3 cellular contexts compared by ENCODE assay signal in the genomic region with DNA sequence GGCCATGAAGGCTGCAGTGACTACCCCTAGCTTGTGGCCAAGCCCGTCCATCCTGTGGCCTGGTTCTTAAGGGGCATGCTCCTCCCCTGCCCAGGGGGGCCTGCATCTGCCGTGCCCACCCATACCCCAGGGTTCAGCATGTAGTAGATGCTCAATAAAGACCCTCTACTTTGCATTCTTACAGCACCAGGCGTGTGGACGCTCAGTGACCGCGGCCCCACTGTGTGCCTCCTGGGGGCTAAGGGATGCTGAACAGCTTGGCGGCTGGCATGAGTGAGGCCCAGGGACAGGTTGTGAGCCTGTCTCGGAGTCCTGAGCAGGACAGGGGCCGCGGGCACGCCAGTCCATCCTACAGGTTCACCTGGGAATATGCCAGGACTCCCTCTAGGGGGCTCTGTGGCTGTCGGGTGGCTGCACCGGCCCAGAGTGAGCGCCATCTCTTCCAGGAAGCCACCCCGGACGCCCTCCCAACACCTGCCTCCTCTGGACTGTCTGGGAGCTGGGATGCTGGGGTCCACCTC.
TF ChIP-seq lines count a peak whose summit lies in the region.

No MANE protein-coding gene starts in this region.

TF ChIP-seq in SK-N-SH treated with all-trans-retinoic acid at 6 μM for 48 hours, 23 proteins besides CTCF, POLR2A, EP300 and RAD21 (continues in another document):
- TF ChIP-seq SNAI2 (CRISPR knock-in tag; IDR thresholded peaks at IDR 0.05): no peak
- TF ChIP-seq GLIS3 (CRISPR knock-in tag; IDR thresholded peaks at IDR 0.05): no peak
- TF ChIP-seq ZFP30 (CRISPR knock-in tag; IDR thresholded peaks at IDR 0.05): no peak
- TF ChIP-seq BACH2 (CRISPR knock-in tag; IDR thresholded peaks at IDR 0.05; ENCODE audit: borderline replicate concordance): no peak
- TF ChIP-seq, protein P1, sequence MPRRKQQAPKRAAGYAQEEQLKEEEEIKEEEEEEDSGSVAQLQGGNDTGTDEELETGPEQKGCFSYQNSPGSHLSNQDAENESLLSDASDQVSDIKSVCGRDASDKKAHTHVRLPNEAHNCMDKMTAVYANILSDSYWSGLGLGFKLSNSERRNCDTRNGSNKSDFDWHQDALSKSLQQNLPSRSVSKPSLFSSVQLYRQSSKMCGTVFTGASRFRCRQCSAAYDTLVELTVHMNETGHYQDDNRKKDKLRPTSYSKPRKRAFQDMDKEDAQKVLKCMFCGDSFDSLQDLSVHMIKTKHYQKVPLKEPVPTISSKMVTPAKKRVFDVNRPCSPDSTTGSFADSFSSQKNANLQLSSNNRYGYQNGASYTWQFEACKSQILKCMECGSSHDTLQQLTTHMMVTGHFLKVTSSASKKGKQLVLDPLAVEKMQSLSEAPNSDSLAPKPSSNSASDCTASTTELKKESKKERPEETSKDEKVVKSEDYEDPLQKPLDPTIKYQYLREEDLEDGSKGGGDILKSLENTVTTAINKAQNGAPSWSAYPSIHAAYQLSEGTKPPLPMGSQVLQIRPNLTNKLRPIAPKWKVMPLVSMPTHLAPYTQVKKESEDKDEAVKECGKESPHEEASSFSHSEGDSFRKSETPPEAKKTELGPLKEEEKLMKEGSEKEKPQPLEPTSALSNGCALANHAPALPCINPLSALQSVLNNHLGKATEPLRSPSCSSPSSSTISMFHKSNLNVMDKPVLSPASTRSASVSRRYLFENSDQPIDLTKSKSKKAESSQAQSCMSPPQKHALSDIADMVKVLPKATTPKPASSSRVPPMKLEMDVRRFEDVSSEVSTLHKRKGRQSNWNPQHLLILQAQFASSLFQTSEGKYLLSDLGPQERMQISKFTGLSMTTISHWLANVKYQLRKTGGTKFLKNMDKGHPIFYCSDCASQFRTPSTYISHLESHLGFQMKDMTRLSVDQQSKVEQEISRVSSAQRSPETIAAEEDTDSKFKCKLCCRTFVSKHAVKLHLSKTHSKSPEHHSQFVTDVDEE (CRISPR knock-in tag; IDR thresholded peaks at IDR 0.05): no peak
- no peak for TF ChIP-seq ZNF8 (CRISPR knock-in tag; IDR thresholded peaks at IDR 0.05)
- TF ChIP-seq PPARA (CRISPR knock-in tag; IDR thresholded peaks at IDR 0.05; ENCODE audit: borderline replicate concordance): no peak
- TF ChIP-seq, protein P2, sequence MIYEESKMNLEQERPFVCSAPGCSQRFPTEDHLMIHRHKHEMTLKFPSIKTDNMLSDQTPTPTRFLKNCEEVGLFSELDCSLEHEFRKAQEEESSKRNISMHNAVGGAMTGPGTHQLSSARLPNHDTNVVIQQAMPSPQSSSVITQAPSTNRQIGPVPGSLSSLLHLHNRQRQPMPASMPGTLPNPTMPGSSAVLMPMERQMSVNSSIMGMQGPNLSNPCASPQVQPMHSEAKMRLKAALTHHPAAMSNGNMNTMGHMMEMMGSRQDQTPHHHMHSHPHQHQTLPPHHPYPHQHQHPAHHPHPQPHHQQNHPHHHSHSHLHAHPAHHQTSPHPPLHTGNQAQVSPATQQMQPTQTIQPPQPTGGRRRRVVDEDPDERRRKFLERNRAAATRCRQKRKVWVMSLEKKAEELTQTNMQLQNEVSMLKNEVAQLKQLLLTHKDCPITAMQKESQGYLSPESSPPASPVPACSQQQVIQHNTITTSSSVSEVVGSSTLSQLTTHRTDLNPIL (CRISPR knock-in tag; IDR thresholded peaks at IDR 0.05; ENCODE audit: low read depth): no peak
- TF ChIP-seq ZC3H10 (CRISPR knock-in tag; IDR thresholded peaks at IDR 0.05): no peak
- TF ChIP-seq ZFP3 (CRISPR knock-in tag; IDR thresholded peaks at IDR 0.05): no peak
- TF ChIP-seq OSR1 (CRISPR knock-in tag; IDR thresholded peaks at IDR 0.05): no peak
- TF ChIP-seq ISL1 (CRISPR knock-in tag; IDR thresholded peaks at IDR 0.05): no peak
- TF ChIP-seq ZNF70 (CRISPR knock-in tag; IDR thresholded peaks at IDR 0.05): no peak
- TF ChIP-seq TCF4 (CRISPR knock-in tag; IDR thresholded peaks at IDR 0.05; ENCODE audit: borderline replicate concordance): no peak

TF ChIP-seq in SK-N-SH, 30 proteins besides CTCF, POLR2A, EP300 and RAD21 (continues in another document):
- TF ChIP-seq JUND (IDR thresholded peaks at IDR 0.05): no peak
- no peak for TF ChIP-seq MXI1 (IDR thresholded peaks at IDR 0.05; ENCODE audit: low read depth, low read length)
- TF ChIP-seq SIN3A (IDR thresholded peaks at IDR 0.05; ENCODE audit: borderline replicate concordance, low read depth, low read length): no peak
- TF ChIP-seq FOSL2 (IDR thresholded peaks at IDR 0.05; ENCODE audit: borderline replicate concordance, low read depth): no peak
- TF ChIP-seq YY1 (IDR thresholded peaks at IDR 0.05; ENCODE audit: low read depth): no peak
- TF ChIP-seq, protein P3, sequence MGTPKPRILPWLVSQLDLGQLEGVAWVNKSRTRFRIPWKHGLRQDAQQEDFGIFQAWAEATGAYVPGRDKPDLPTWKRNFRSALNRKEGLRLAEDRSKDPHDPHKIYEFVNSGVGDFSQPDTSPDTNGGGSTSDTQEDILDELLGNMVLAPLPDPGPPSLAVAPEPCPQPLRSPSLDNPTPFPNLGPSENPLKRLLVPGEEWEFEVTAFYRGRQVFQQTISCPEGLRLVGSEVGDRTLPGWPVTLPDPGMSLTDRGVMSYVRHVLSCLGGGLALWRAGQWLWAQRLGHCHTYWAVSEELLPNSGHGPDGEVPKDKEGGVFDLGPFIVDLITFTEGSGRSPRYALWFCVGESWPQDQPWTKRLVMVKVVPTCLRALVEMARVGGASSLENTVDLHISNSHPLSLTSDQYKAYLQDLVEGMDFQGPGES (IDR thresholded peaks at IDR 0.05; ENCODE audit: low read depth, low read length): no peak
- no peak for TF ChIP-seq EZH2phosphoT487 (IDR thresholded peaks at IDR 0.05; ENCODE audit: borderline replicate concordance, low read depth)
- TF ChIP-seq, protein P4, sequence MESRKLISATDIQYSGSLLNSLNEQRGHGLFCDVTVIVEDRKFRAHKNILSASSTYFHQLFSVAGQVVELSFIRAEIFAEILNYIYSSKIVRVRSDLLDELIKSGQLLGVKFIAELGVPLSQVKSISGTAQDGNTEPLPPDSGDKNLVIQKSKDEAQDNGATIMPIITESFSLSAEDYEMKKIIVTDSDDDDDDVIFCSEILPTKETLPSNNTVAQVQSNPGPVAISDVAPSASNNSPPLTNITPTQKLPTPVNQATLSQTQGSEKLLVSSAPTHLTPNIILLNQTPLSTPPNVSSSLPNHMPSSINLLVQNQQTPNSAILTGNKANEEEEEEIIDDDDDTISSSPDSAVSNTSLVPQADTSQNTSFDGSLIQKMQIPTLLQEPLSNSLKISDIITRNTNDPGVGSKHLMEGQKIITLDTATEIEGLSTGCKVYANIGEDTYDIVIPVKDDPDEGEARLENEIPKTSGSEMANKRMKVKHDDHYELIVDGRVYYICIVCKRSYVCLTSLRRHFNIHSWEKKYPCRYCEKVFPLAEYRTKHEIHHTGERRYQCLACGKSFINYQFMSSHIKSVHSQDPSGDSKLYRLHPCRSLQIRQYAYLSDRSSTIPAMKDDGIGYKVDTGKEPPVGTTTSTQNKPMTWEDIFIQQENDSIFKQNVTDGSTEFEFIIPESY (IDR thresholded peaks at IDR 0.05; ENCODE audit: borderline replicate concordance, low read depth): no peak
- TF ChIP-seq POLR2AphosphoS5 (IDR thresholded peaks at IDR 0.05; ENCODE audit: low read depth, low read length): no peak
- TF ChIP-seq FOXM1 (IDR thresholded peaks at IDR 0.05; ENCODE audit: low read depth): no peak
- no peak for TF ChIP-seq TAF1 (IDR thresholded peaks at IDR 0.05; ENCODE audit: borderline replicate concordance, low read depth, low read length)
- TF ChIP-seq FOXJ3 (CRISPR knock-in tag; IDR thresholded peaks at IDR 0.05): no peak
- no peak for TF ChIP-seq NFIC (IDR thresholded peaks at IDR 0.05; ENCODE audit: borderline replicate concordance)
- no peak for TF ChIP-seq GATA2 (CRISPR knock-in tag; IDR thresholded peaks at IDR 0.05)
- no peak for TF ChIP-seq GABPA (IDR thresholded peaks at IDR 0.05; ENCODE audit: low read depth)
- TF ChIP-seq, protein P5, sequence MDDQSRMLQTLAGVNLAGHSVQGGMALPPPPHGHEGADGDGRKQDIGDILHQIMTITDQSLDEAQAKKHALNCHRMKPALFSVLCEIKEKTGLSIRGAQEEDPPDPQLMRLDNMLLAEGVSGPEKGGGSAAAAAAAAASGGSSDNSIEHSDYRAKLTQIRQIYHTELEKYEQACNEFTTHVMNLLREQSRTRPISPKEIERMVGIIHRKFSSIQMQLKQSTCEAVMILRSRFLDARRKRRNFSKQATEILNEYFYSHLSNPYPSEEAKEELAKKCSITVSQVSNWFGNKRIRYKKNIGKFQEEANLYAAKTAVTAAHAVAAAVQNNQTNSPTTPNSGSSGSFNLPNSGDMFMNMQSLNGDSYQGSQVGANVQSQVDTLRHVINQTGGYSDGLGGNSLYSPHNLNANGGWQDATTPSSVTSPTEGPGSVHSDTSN (IDR thresholded peaks at IDR 0.05): no peak

TF ChIP-seq in HCT116, 20 proteins besides CTCF, POLR2A, EP300 and RAD21:
- no peak for TF ChIP-seq SRF (IDR thresholded peaks at IDR 0.05; ENCODE audit: low read depth)
- TF ChIP-seq, protein P6, sequence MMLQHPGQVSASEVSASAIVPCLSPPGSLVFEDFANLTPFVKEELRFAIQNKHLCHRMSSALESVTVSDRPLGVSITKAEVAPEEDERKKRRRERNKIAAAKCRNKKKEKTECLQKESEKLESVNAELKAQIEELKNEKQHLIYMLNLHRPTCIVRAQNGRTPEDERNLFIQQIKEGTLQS (IDR thresholded peaks at IDR 0.05): no peak
- TF ChIP-seq FOSL1 (IDR thresholded peaks at IDR 0.05; ENCODE audit: low read depth): no peak
- no peak for TF ChIP-seq ZFX (IDR thresholded peaks at IDR 0.05)
- TF ChIP-seq, protein P7, sequence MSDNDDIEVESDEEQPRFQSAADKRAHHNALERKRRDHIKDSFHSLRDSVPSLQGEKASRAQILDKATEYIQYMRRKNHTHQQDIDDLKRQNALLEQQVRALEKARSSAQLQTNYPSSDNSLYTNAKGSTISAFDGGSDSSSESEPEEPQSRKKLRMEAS (IDR thresholded peaks at IDR 0.05): no peak
- no peak for TF ChIP-seq SP1 (IDR thresholded peaks at IDR 0.05; ENCODE audit: low read depth)
- no peak for TF ChIP-seq EZH2 (IDR thresholded peaks at IDR 0.05)
- TF ChIP-seq CBX3 (IDR thresholded peaks at IDR 0.05; ENCODE audit: low read depth): no peak
- TF ChIP-seq JUND (IDR thresholded peaks at IDR 0.05): no peak
- TF ChIP-seq ELF1 (IDR thresholded peaks at IDR 0.05; ENCODE audit: borderline replicate concordance, low read depth): no peak
- TF ChIP-seq TCF7L2 (IDR thresholded peaks at IDR 0.05; ENCODE audit: borderline replicate concordance, extremely low read depth, insufficient read depth, insufficient read length): no peak
- TF ChIP-seq, protein P8, sequence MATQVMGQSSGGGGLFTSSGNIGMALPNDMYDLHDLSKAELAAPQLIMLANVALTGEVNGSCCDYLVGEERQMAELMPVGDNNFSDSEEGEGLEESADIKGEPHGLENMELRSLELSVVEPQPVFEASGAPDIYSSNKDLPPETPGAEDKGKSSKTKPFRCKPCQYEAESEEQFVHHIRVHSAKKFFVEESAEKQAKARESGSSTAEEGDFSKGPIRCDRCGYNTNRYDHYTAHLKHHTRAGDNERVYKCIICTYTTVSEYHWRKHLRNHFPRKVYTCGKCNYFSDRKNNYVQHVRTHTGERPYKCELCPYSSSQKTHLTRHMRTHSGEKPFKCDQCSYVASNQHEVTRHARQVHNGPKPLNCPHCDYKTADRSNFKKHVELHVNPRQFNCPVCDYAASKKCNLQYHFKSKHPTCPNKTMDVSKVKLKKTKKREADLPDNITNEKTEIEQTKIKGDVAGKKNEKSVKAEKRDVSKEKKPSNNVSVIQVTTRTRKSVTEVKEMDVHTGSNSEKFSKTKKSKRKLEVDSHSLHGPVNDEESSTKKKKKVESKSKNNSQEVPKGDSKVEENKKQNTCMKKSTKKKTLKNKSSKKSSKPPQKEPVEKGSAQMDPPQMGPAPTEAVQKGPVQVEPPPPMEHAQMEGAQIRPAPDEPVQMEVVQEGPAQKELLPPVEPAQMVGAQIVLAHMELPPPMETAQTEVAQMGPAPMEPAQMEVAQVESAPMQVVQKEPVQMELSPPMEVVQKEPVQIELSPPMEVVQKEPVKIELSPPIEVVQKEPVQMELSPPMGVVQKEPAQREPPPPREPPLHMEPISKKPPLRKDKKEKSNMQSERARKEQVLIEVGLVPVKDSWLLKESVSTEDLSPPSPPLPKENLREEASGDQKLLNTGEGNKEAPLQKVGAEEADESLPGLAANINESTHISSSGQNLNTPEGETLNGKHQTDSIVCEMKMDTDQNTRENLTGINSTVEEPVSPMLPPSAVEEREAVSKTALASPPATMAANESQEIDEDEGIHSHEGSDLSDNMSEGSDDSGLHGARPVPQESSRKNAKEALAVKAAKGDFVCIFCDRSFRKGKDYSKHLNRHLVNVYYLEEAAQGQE (IDR thresholded peaks at IDR 0.05; ENCODE audit: low read depth): no peak
- no peak for TF ChIP-seq ZNF274 (IDR thresholded peaks at IDR 0.05; ENCODE audit: low read depth, low read length)
- no peak for TF ChIP-seq YY1 (IDR thresholded peaks at IDR 0.05; ENCODE audit: extremely low read depth, insufficient replicate concordance, low read depth, low read length)
- no peak for TF ChIP-seq CEBPB (IDR thresholded peaks at IDR 0.05; ENCODE audit: low read depth)
- TF ChIP-seq, protein P4 (IDR thresholded peaks at IDR 0.05; ENCODE audit: extremely low read depth, insufficient replicate concordance, low read length): no peak
